ENCODE assay signal across 25 cellular contexts in genomic region chr7:305410-306151, GRCh38. TPM values are rescaled to one million over a fixed set of nuclear protein-coding genes. Genes with fewer than 3 reads are reported as not detected.
DNase-seq lines count a peak whose midpoint lies in the region; ATAC-seq and TF ChIP-seq lines count a peak whose summit lies in the region.
"Had no signal": no experiment of that assay in that cellular context is flagged by ENCODE, and none has a peak within 500 bp of the region (broad histone marks: within the 10 kb centered on the region; RNA-seq: fewer than 3 reads in every experiment).

No MANE protein-coding gene starts in this region.

- no peak for TF ChIP-seq CTCF in chondrocyte (IDR thresholded peaks at IDR 0.05)

- no peaks in the 10 kb centered on the region for H3K27me3 Mint-ChIP-seq in activated naive CD4-positive, alpha-beta T cell treated with anti-CD3 and anti-CD28 coated beads for 36 hours (ENCODE audit: low read depth)
- peaks cover 14% of the 10 kb centered on the region for H3K27me3 Mint-ChIP-seq in chondrocyte (ENCODE audit: low read depth)

- H3K36me3 Mint-ChIP-seq in activated naive CD4-positive, alpha-beta T cell treated with anti-CD3 and anti-CD28 coated beads for 36 hours (ENCODE audit: low read depth): no peaks in the 10 kb centered on the region
- H3K36me3 Mint-ChIP-seq in chondrocyte (ENCODE audit: low read depth): peaks cover 4% of the 10 kb centered on the region

- intact Hi-C loops in activated naive CD4-positive, alpha-beta T cell treated with anti-CD3 and anti-CD28 coated beads for 36 hours (cut with micrococcal nuclease): no loop called here
- intact Hi-C loops in posterior vena cava (cut with DNase I): no loop called here

- peak; percentile 3 for DNase-seq in activated naive CD4-positive, alpha-beta T cell treated with anti-CD3 and anti-CD28 coated beads for 36 hours
- no peak for DNase-seq in activated naive CD4-positive, alpha-beta T cell (lab: John Stamatoyannopoulos, UW)
- DNase-seq in D341Med (ENCODE audit: low spot score) (peak; percentile 24), chondrocyte (ENCODE audit: low spot score) (peak; percentile 87), posterior vena cava (ENCODE audit: low spot score) (peak; percentile 64), substantia nigra (lab: John Stamatoyannopoulos, UW) (no peak)
- DNase-seq: DMS79, MG63, NCI-H1436, NCI-H1930, NCI-H226, NCI-H510A treated with DMSO at 0.1 percent for 48 hours, NCI-H82 had no signal

- no peak overlapping the region for H3K27ac ChIP-seq in substantia nigra (ENCODE audit: low read depth, low read length, poor library complexity, severe bottlenecking)
- H3K27ac ChIP-seq: A549, HL-60, Peyer's patch had no signal

- CTCF ChIA-PET in activated naive CD4-positive, alpha-beta T cell treated with anti-CD3 and anti-CD28 coated beads for 36 hours (lab: Charles Lee): interaction anchor here (0.9 kb wide), 1 partner anchor 42 kb away, joined by 3 read pairs; no protein-coding TSS in a partner anchor

- ATAC-seq in HG02623 (IDR thresholded peaks at IDR 0.05; ENCODE audit: unreplicated experiment): no peak
- ATAC-seq in HG02610 (IDR thresholded peaks at IDR 0.05; ENCODE audit: unreplicated experiment): no peak
- ATAC-seq: A549, HepG2, K562 had no signal

- no peak overlapping the region for H3K4me3 Mint-ChIP-seq in activated naive CD4-positive, alpha-beta T cell treated with anti-CD3 and anti-CD28 coated beads for 36 hours
- H3K4me3 Mint-ChIP-seq in chondrocyte (ENCODE audit: unreplicated experiment): no peak overlapping the region
- H3K4me3 Mint-ChIP-seq: B cell had no signal

- H3K9me3 Mint-ChIP-seq in activated naive CD4-positive, alpha-beta T cell treated with anti-CD3 and anti-CD28 coated beads for 36 hours: peaks cover 7% of the 10 kb centered on the region
- H3K9me3 Mint-ChIP-seq in chondrocyte (ENCODE audit: low read depth): peaks cover 10% of the 10 kb centered on the region

- no peak overlapping the region for H3K27ac Mint-ChIP-seq in activated naive CD4-positive, alpha-beta T cell treated with anti-CD3 and anti-CD28 coated beads for 36 hours
- no peak overlapping the region for H3K27ac Mint-ChIP-seq in chondrocyte (ENCODE audit: unreplicated experiment)
- H3K27ac Mint-ChIP-seq: B cell had no signal

- H3K4me1 Mint-ChIP-seq in activated naive CD4-positive, alpha-beta T cell treated with anti-CD3 and anti-CD28 coated beads for 36 hours (ENCODE audit: low read depth): no peaks in the 10 kb centered on the region
- no peaks in the 10 kb centered on the region for H3K4me1 Mint-ChIP-seq in chondrocyte (ENCODE audit: low read depth)
- H3K4me1 Mint-ChIP-seq: B cell had no signal

RNA-seq across cellular contexts. Expression of gene FOXL3, which starts 15.6 kb away (rescaled TPM):
- total RNA-seq in activated naive CD4-positive, alpha-beta T cell treated with anti-CD3 and anti-CD28 coated beads for 36 hours: not detected
- total RNA-seq in chondrocyte: not detected in 3 replicates
- total RNA-seq in posterior vena cava: not detected
- total RNA-seq: B cell, H1, HepG2, HT-29, K562, LHCN-M2, Peyer's patch, SK-MEL-5 had no signal

Comparison
In these comparisons a context has a peak if more than half of its experiments do, and no peak if none do; other contexts are left out.
1. DNase-seq: peak in activated naive CD4-positive, alpha-beta T cell treated with anti-CD3 and anti-CD28 coated beads for 36 hours (single experiment), D341Med (single experiment), chondrocyte (single experiment) and posterior vena cava (single experiment); none in activated naive CD4-positive, alpha-beta T cell (0 of 4) and substantia nigra (0 of 49).